ENCODE assay signal across 6 cellular contexts in genomic region chr17:39286513-39286912, GRCh38.
DNase-seq lines count a peak whose midpoint lies in the region; ATAC-seq and TF ChIP-seq lines count a peak whose summit lies in the region.
"Not testable (repeated sequence)": the region's sequence is repeated elsewhere in the genome, so short reads cannot be mapped to it uniquely, and the experiment has no call there.

No MANE protein-coding gene starts in this region.

- H3K27me3 ChIP-seq in ascending aorta, gastrocnemius medialis, tibial artery: not testable (repeated sequence)

- H3K9me3 ChIP-seq in ascending aorta, gastrocnemius medialis, tibial artery: not testable (repeated sequence)

- intact Hi-C loops in ascending aorta (cut with DNase I); Right ventricle myocardium superior (cut with DNase I); gastrocnemius medialis (cut with DNase I; ENCODE audit: low total_unique reads); tibial artery (cut with DNase I; ENCODE audit: low total_unique reads): not testable (repeated sequence)

- not testable (repeated sequence) for H3K36me3 ChIP-seq in ascending aorta, gastrocnemius medialis
- peaks cover 0 to 22% (median 22%) of the 10 kb centered on the region in 3 donors for H3K36me3 ChIP-seq in tibial artery

- not testable (repeated sequence) for H3K4me1 ChIP-seq in ascending aorta, tibial artery
- peaks cover 40 to 50% of the 10 kb centered on the region in 2 donors for H3K4me1 ChIP-seq in gastrocnemius medialis

- TF ChIP-seq CTCF in ascending aorta (IDR thresholded peaks at IDR 0.05); gastrocnemius medialis (IDR thresholded peaks at IDR 0.05 in 4 of 5, conservative IDR thresholded peaks at IDR 0.05 in 1 of 5); tibial artery (IDR thresholded peaks at IDR 0.05): not testable (repeated sequence)

- H3K27ac ChIP-seq in ascending aorta = peak overlapping the region; percentile 17 to 67
- H3K27ac ChIP-seq in gastrocnemius medialis = peak overlapping the region; percentile 82 to 94 (median 88)
- H3K27ac ChIP-seq in tibial artery = not testable (repeated sequence)

- H3K4me3 ChIP-seq in ascending aorta, gastrocnemius medialis, tibial artery: not testable (repeated sequence)

- in situ Hi-C loops in gastrocnemius medialis (cut with MboI; ENCODE audit: low sequenced_read_pairs in 4 of 4) = not testable (repeated sequence)

- peak; percentile 11 for DNase-seq in MV-4-11 (lab: John Stamatoyannopoulos, UW)
- peak in 1 of 2 donors; percentile 67 for DNase-seq in ascending aorta (ENCODE audit: low spot score in 2 of 2)
- DNase-seq in Right ventricle myocardium superior = peak; percentile 50
- peak; percentile 55 for DNase-seq in left lobe of liver (ENCODE audit: low spot score)
- DNase-seq in gastrocnemius medialis = peak; percentile 64 to 81
- DNase-seq in tibial artery = peak; percentile 63 to 77

- peak; percentile 29 for ATAC-seq in Right ventricle myocardium superior (ENCODE audit: poor library complexity)
- peak; percentile 38 for ATAC-seq in left lobe of liver
- peak; percentile 37 for ATAC-seq in gastrocnemius medialis

- not testable (repeated sequence) for TF ChIP-seq POLR2A in gastrocnemius medialis (IDR thresholded peaks at IDR 0.05)
